8 cellular contexts compared by ENCODE assay signal in the genomic region with DNA sequence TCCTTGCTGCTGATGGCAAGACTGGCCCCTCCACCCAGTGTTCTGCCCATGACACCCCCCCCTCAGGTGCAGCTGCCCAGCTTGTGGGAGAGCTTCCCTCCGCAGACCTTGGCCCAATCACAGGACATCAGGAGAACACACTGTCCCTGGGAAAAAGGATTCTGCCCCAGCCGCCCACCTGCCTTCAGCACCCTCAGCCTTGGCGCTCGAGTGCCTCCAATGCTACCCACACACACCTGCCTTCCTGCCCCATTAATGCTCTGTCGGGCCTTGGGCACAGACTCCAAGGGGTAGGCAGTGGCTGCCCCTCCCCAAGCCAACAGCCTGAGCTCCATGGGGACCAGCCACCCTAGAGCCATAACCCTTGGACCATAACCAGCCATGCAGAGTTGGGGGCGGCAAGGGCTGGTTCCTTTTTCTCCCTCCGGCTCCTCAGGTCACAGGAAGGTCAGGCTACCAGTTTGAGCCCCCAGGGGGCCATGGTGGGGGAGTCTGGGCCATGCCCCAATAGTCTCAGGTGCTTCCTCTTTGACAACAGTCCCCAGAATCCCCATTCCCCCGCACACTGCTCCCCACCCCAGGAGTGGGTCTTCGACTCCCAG. TPM values are rescaled to one million over a fixed set of nuclear protein-coding genes. Genes with fewer than 3 reads are reported as not detected.
DNase-seq lines count a peak whose midpoint lies in the region; ATAC-seq and TF ChIP-seq lines count a peak whose summit lies in the region.

No MANE protein-coding gene starts in this region.

- H3K4me1 ChIP-seq in ES-I3 (ENCODE audit: insufficient read depth, low read length): no peaks in the 10 kb centered on the region; the same call in 1 of the 2 replicates

- no peaks in the 10 kb centered on the region for H3K9me3 ChIP-seq in ES-I3 (ENCODE audit: control insufficient read depth, insufficient read depth, low read length)

- H3K36me3 Mint-ChIP-seq in WTC11 (no peaks in the 10 kb centered on the region), naive B cell (no peaks in the 10 kb centered on the region)

- H3K4me3 Mint-ChIP-seq in WTC11 (peak overlapping the region; percentile 80), naive B cell (peak overlapping the region; percentile 91 to 99 (median 97))

- H3K9ac ChIP-seq in ES-I3 (ENCODE audit: low read depth, low read length): peak overlapping the region; percentile 73; the same call in 1 of the 2 replicates

- H3K27me3 Mint-ChIP-seq in WTC11 (ENCODE audit: low read depth): no peaks in the 10 kb centered on the region
- no peaks in the 10 kb centered on the region for H3K27me3 Mint-ChIP-seq in naive B cell

- H3K27ac Mint-ChIP-seq in WTC11 (peak overlapping the region; percentile 89), naive B cell (peak overlapping the region; percentile 99 to 100 (median 100))

- peak; percentile 41 for ATAC-seq in GM21447 (IDR thresholded peaks at IDR 0.05; ENCODE audit: unreplicated experiment)
- no peak for ATAC-seq in WTC11
- ATAC-seq in naive B cell (ENCODE audit: low read depth in 2 of 2): peak; percentile 73 to 74
- ATAC-seq in GM21526 (IDR thresholded peaks at IDR 0.05; ENCODE audit: low FRiP score, unreplicated experiment): no peak
- ATAC-seq in HG03097 (IDR thresholded peaks at IDR 0.05; ENCODE audit: low FRiP score, unreplicated experiment): no peak

- H3K4me1 Mint-ChIP-seq in WTC11: peaks cover 28% of the 10 kb centered on the region
- peaks cover 49 to 67% (median 66%) of the 10 kb centered on the region in 3 donors for H3K4me1 Mint-ChIP-seq in naive B cell

- no peak for TF ChIP-seq CTCF in WTC11 (IDR thresholded peaks at IDR 0.05)

- no peak for DNase-seq in WTC11 (ENCODE audit: low spot score)
- DNase-seq in naive B cell: peak; percentile 97
- DNase-seq in amniotic stem cell (lab: John Stamatoyannopoulos, UW): no peak
- DNase-seq in NCI-H1105 (lab: John Stamatoyannopoulos, UW): no peak

- no peaks in the 10 kb centered on the region for H3K9me3 Mint-ChIP-seq in WTC11
- no peaks in the 10 kb centered on the region for H3K9me3 Mint-ChIP-seq in naive B cell

- H3K36me3 ChIP-seq in ES-I3 (ENCODE audit: insufficient read depth, low read length): no peaks in the 10 kb centered on the region

- CTCF ChIA-PET in WTC11 (lab: Charles Lee): interaction anchor here (0.7 to 0.9 kb wide), 2 partner anchors 94 to 161 kb away, joined by 3 to 6 read pairs; no protein-coding TSS in a partner anchor

- POLR2A ChIA-PET in WTC11 (lab: Charles Lee): interaction anchor here (0.7 kb wide), 1 partner anchor 305 kb away, joined by 5 read pairs; no protein-coding TSS in a partner anchor

TF ChIP-seq in WTC11, 78 proteins besides CTCF, POLR2A, EP300 and RAD21:
- no peak for TF ChIP-seq NR2C2 (CRISPR knock-in tag; IDR thresholded peaks at IDR 0.05)
- TF ChIP-seq SMAD3 (CRISPR knock-in tag; IDR thresholded peaks at IDR 0.05; ENCODE audit: borderline replicate concordance): 0 out of 2 replicates have a peak, but pooled peaks have one; percentile 33
- TF ChIP-seq SP1 (CRISPR knock-in tag; conservative IDR thresholded peaks at IDR 0.05): no peak

RNA-seq across cellular contexts. Expression of a gene that starts 1.3 kb away (rescaled TPM):
- 3.3 to 3.6 TPM (median 3.3 TPM) in 3 replicates for total RNA-seq in WTC11 (2021)
- 1 to 10 TPM in 1 of 6 donors, under 1 TPM in 4, not detected in 1; 0.22 to 1.0 (median 0.47) TPM for polyA plus RNA-seq in naive B cell (ENCODE audit: low read depth in 6 of 6)

RNA-seq across cellular contexts. Expression of a gene that starts 2.0 kb away (rescaled TPM):
- total RNA-seq in WTC11 (2021): 0.81 to 1.3 TPM (median 0.87 TPM) in 3 replicates
- polyA plus RNA-seq in naive B cell (ENCODE audit: low read depth in 6 of 6): 1,000 to 10,000 TPM in 5 of 6 donors, 100 to 1,000 TPM in 1; 910 to 1,673 (median 1,335) TPM

RNA-seq across cellular contexts. Expression of a gene that starts 10.6 kb away (rescaled TPM):
- 2.7 to 3.6 TPM (median 3.5 TPM) in 3 replicates for total RNA-seq in WTC11 (2021)
- 1 to 10 TPM in 2 of 6 donors, under 1 TPM in 2, not detected in 2; 0.13 to 4.9 (median 1.0) TPM for polyA plus RNA-seq in naive B cell (ENCODE audit: low read depth in 6 of 6)

RNA-seq across cellular contexts. Expression of a gene that starts 15.6 kb away (rescaled TPM):
- 170 to 198 TPM (median 171 TPM) in 3 replicates for total RNA-seq in WTC11 (2021)
- polyA plus RNA-seq in naive B cell (ENCODE audit: low read depth in 6 of 6): 10 to 100 TPM; 36.3 to 65.9 (median 62.6) TPM

RNA-seq across cellular contexts. Expression of a gene that starts 20.5 kb away (rescaled TPM):
- 14.5 to 16.5 TPM (median 16.2 TPM) in 3 replicates for total RNA-seq in WTC11 (2021)
- 10 to 100 TPM; 10.2 to 18.9 (median 14.2) TPM for polyA plus RNA-seq in naive B cell (ENCODE audit: low read depth in 6 of 6)

Comparison
In these comparisons a context has a peak if more than half of its experiments do, and no peak if none do; other contexts are left out.
1. ATAC-seq: peak in GM21447 (single experiment) and naive B cell (2 of 2); none in WTC11 (single experiment), GM21526 (single experiment) and HG03097 (single experiment).